ENCODE assay signal across 13 cellular contexts in genomic region chr6:134619789-134620188, GRCh38.
DNase-seq lines count a peak whose midpoint lies in the region; ATAC-seq and TF ChIP-seq lines count a peak whose summit lies in the region.
"Had no signal": no experiment of that assay in that cellular context is flagged by ENCODE, and none has a peak within 500 bp of the region (broad histone marks: within the 10 kb centered on the region; RNA-seq: fewer than 3 reads in every experiment).

No MANE protein-coding gene starts in this region.

- intact Hi-C loops in cardiac septum (cut with DNase I) (no loop called here), thyroid gland (cut with DNase I) (no loop called here)

- H3K27ac ChIP-seq in cardiac muscle cell, result no peak overlapping the region
- H3K27ac ChIP-seq in thyroid gland, result no peak overlapping the region

- no peak overlapping the region for H3K4me3 Mint-ChIP-seq in activated T-helper 17 cell treated with anti-CD3 and anti-CD28 coated beads, Interleukin-2, amount 50 U/mL, for 72 hours
- H3K4me3 Mint-ChIP-seq: activated CD4-positive, alpha-beta memory T cell treated with anti-CD3 and anti-CD28 coated beads for 36 hours had no signal

- no peaks in the 10 kb centered on the region for H3K36me3 ChIP-seq in cardiac muscle cell
- no peaks in the 10 kb centered on the region for H3K36me3 ChIP-seq in thyroid gland

- H3K4me1 Mint-ChIP-seq in activated T-helper 17 cell treated with anti-CD3 and anti-CD28 coated beads, Interleukin-2, amount 50 U/mL, for 72 hours, result peaks cover 9% of the 10 kb centered on the region

- no peak overlapping the region for H3K27ac Mint-ChIP-seq in activated T-helper 17 cell treated with anti-CD3 and anti-CD28 coated beads, Interleukin-2, amount 50 U/mL, for 72 hours
- H3K27ac Mint-ChIP-seq: activated CD4-positive, alpha-beta memory T cell treated with anti-CD3 and anti-CD28 coated beads for 36 hours had no signal

- TF ChIP-seq CTCF in cardiac muscle cell (IDR thresholded peaks at IDR 0.05; ENCODE audit: low read depth, low read length) (no peak), thyroid gland (IDR thresholded peaks at IDR 0.05) (no peak)

- no peak for TF ChIP-seq POLR2A in thyroid gland (IDR thresholded peaks at IDR 0.05)

- no peaks in the 10 kb centered on the region for H3K9me3 Mint-ChIP-seq in activated T-helper 17 cell treated with anti-CD3 and anti-CD28 coated beads, Interleukin-2, amount 50 U/mL, for 72 hours
- H3K9me3 Mint-ChIP-seq: activated CD4-positive, alpha-beta memory T cell treated with anti-CD3 and anti-CD28 coated beads for 36 hours had no signal

- ATAC-seq in activated T-helper 17 cell treated with anti-CD3 and anti-CD28 coated beads, Interleukin-2, amount 50 U/mL, for 72 hours (replicated peaks), result peak; percentile 28
- ATAC-seq in HG02642 (IDR thresholded peaks at IDR 0.05; ENCODE audit: poor library complexity, unreplicated experiment), result no peak

- DNase-seq in cardiac muscle cell (ENCODE audit: low read depth in 1 of 2, low spot score in 1 of 2) (peak; percentile 50 to 77), cardiac septum (ENCODE audit: low spot score) (no peak), foreskin melanocyte (peak; percentile 78), thyroid gland (peak; percentile 6 to 23), SW 1271 (lab: John Stamatoyannopoulos, UW) (no peak), HuH-7 (ENCODE audit: low spot score) (no peak)
- DNase-seq: ACHN; activated CD4-positive, alpha-beta memory T cell treated with anti-CD3 and anti-CD28 coated beads for 36 hours; dermis blood vessel endothelial cell; retina; trophoblast cell had no signal

- H3K36me3 Mint-ChIP-seq in activated T-helper 17 cell treated with anti-CD3 and anti-CD28 coated beads, Interleukin-2, amount 50 U/mL, for 72 hours (ENCODE audit: low read depth), result no peaks in the 10 kb centered on the region
- H3K36me3 Mint-ChIP-seq: activated CD4-positive, alpha-beta memory T cell treated with anti-CD3 and anti-CD28 coated beads for 36 hours had no signal

- H3K4me1 ChIP-seq in cardiac muscle cell (ENCODE audit: low read depth), result peaks cover 11% of the 10 kb centered on the region
- peaks cover 4 to 9% of the 10 kb centered on the region in 2 donors for H3K4me1 ChIP-seq in thyroid gland

- H3K9me3 ChIP-seq in cardiac muscle cell (ENCODE audit: low read depth) (no peaks in the 10 kb centered on the region), thyroid gland (no peaks in the 10 kb centered on the region)

- H3K4me3 ChIP-seq in cardiac muscle cell, result no peak overlapping the region
- no peak overlapping the region for H3K4me3 ChIP-seq in thyroid gland (replicated peaks in 1 of 3)

- H3K27me3 ChIP-seq in cardiac muscle cell (no peaks in the 10 kb centered on the region), thyroid gland (no peaks in the 10 kb centered on the region)

- WGBS in thyroid gland, 2 donors, result 29 to 33% methylated on average over 4 of the region's 4 CpGs

- no peaks in the 10 kb centered on the region for H3K27me3 Mint-ChIP-seq in activated T-helper 17 cell treated with anti-CD3 and anti-CD28 coated beads, Interleukin-2, amount 50 U/mL, for 72 hours
- H3K27me3 Mint-ChIP-seq: activated CD4-positive, alpha-beta memory T cell treated with anti-CD3 and anti-CD28 coated beads for 36 hours had no signal

Comparison
In these comparisons a context has a peak if more than half of its experiments do, and no peak if none do; other contexts are left out.
1. DNase-seq: peak in cardiac muscle cell (2 of 2), foreskin melanocyte (single experiment) and thyroid gland (2 of 2); none in cardiac septum (single experiment), SW 1271 (0 of 2) and HuH-7 (single experiment).